ENCODE assay signal across 22 cellular contexts in genomic region chrX:31240982-31241381, GRCh38.
"Had no signal": no experiment of that assay in that cellular context is flagged by ENCODE, and none has a peak within 500 bp of the region (broad histone marks: within the 10 kb centered on the region; RNA-seq: fewer than 3 reads in every experiment).

No MANE protein-coding gene starts in this region.

- H3K9me3 ChIP-seq: esophagus squamous epithelium, gastrocnemius medialis, left ventricle myocardium inferior, upper lobe of right lung had no signal

- H3K27ac Mint-ChIP-seq: activated CD4-positive, alpha-beta T cell treated with anti-CD3 and anti-CD28 coated beads for 36 hours; activated naive CD8-positive, alpha-beta T cell treated with anti-CD3 and anti-CD28 coated beads, Interleukin-2, amount 50 U/mL, for 24 hours; endodermal cell; naive thymus-derived CD8-positive, alpha-beta T cell; neural progenitor cell; progenitor cell of endocrine pancreas; WTC11 had no signal

- H3K27ac ChIP-seq: coronary artery, esophagus squamous epithelium, gastrocnemius medialis, left ventricle myocardium inferior, neural progenitor cell, upper lobe of right lung had no signal

- H3K4me2 ChIP-seq: neural progenitor cell had no signal

- H3K36me3 Mint-ChIP-seq: naive thymus-derived CD8-positive, alpha-beta T cell; WTC11 had no signal

- H3K4me3 ChIP-seq: coronary artery, esophagus squamous epithelium, gastrocnemius medialis, left ventricle myocardium inferior, neural progenitor cell, upper lobe of right lung had no signal

- H2AFZ ChIP-seq: neural progenitor cell had no signal

- H3K27me3 Mint-ChIP-seq: activated naive CD8-positive, alpha-beta T cell treated with anti-CD3 and anti-CD28 coated beads, Interleukin-2, amount 50 U/mL, for 24 hours; progenitor cell of endocrine pancreas had no signal

- DNase-seq: activated CD4-positive, alpha-beta T cell treated with anti-CD3 and anti-CD28 coated beads for 36 hours; activated CD4-positive, alpha-beta T cell treated with anti-CD3 and anti-CD28 coated beads, Interleukin-2, amount 50 U/mL, for 48 hours; activated effector memory CD4-positive, alpha-beta T cell treated with anti-CD3 and anti-CD28 coated beads, Interleukin-2, amount 50 U/mL, for 16 hours; activated naive CD4-positive, alpha-beta T cell treated with anti-CD3 and anti-CD28 coated beads, Interleukin-2, amount 50 U/mL, for 16 hours; activated naive CD8-positive, alpha-beta T cell treated with anti-CD3 and anti-CD28 coated beads, Interleukin-2, amount 50 U/mL, for 24 hours; activated T-cell treated with anti-CD3 and anti-CD28 coated beads, Interleukin-2, amount 50 U/mL, for 48 hours; cerebellar nuclear complex; endodermal cell; esophagus squamous epithelium; gastrocnemius medialis; hypothalamus; left ventricle myocardium inferior; naive thymus-derived CD8-positive, alpha-beta T cell; stimulated activated CD4-positive, alpha-beta T cell treated with anti-CD3 and anti-CD28 coated beads, Interleukin-2, amount 100 ng/mL, for 48 hours; stimulated activated CD8-positive, alpha-beta memory T cell treated with anti-CD3 and anti-CD28 coated beads, Interleukin-4, amount 100 ng/mL, for 48 hours; stimulated activated naive CD4-positive, alpha-beta T cell treated with Interleukin-2 at 50 U/mL for 16 hours; T-helper 9 cell; upper lobe of right lung had no signal

- H3K27me3 ChIP-seq: esophagus squamous epithelium, gastrocnemius medialis, neural progenitor cell, upper lobe of right lung had no signal

- H3K4me1 Mint-ChIP-seq: activated CD4-positive, alpha-beta T cell treated with anti-CD3 and anti-CD28 coated beads for 36 hours; activated naive CD8-positive, alpha-beta T cell treated with anti-CD3 and anti-CD28 coated beads, Interleukin-2, amount 50 U/mL, for 24 hours; neural progenitor cell had no signal

- H3K36me3 ChIP-seq: esophagus squamous epithelium, gastrocnemius medialis, left ventricle myocardium inferior, neural progenitor cell, upper lobe of right lung had no signal

- ATAC-seq: activated CD4-positive, alpha-beta T cell treated with anti-CD3 and anti-CD28 coated beads for 36 hours; activated naive CD8-positive, alpha-beta T cell treated with anti-CD3 and anti-CD28 coated beads, Interleukin-2, amount 50 U/mL, for 24 hours; gastrocnemius medialis; naive thymus-derived CD8-positive, alpha-beta T cell; upper lobe of right lung; WTC11 had no signal

- H3K9ac ChIP-seq: neural progenitor cell had no signal

- H3K9me3 Mint-ChIP-seq: activated naive CD8-positive, alpha-beta T cell treated with anti-CD3 and anti-CD28 coated beads, Interleukin-2, amount 50 U/mL, for 24 hours; naive thymus-derived CD8-positive, alpha-beta T cell; neural progenitor cell; WTC11 had no signal

- H3K4me3 Mint-ChIP-seq: activated CD4-positive, alpha-beta T cell treated with anti-CD3 and anti-CD28 coated beads for 36 hours; activated naive CD8-positive, alpha-beta T cell treated with anti-CD3 and anti-CD28 coated beads, Interleukin-2, amount 50 U/mL, for 24 hours; endodermal cell; naive thymus-derived CD8-positive, alpha-beta T cell; neural progenitor cell; WTC11 had no signal

- H3K4me1 ChIP-seq: esophagus squamous epithelium, gastrocnemius medialis, upper lobe of right lung had no signal
